In genomic region chr12:16513231-16513630, GRCh38 we compare ENCODE assay signal across 26 cellular contexts.
"Had no signal": no experiment of that assay in that cellular context is flagged by ENCODE, and none has a peak within 500 bp of the region (broad histone marks: within the 10 kb centered on the region; RNA-seq: fewer than 3 reads in every experiment).

No MANE protein-coding gene starts in this region.

- H3K36me3 ChIP-seq: esophagus squamous epithelium, gastrocnemius medialis, heart right ventricle, left lung, lower lobe of right lung had no signal

- FAIRE-seq: colon, endometrium, islet of Langerhans, keratinocyte had no signal

- H3K9me3 ChIP-seq: esophagus squamous epithelium, gastrocnemius medialis, heart right ventricle, lower lobe of right lung, mucosa of descending colon had no signal

- H3K9me3 Mint-ChIP-seq: endodermal cell, mesothelial cell of epicardium had no signal

- H3K27me3 ChIP-seq: esophagus squamous epithelium, gastrocnemius medialis, heart right ventricle, left lung had no signal

- H3K4me1 Mint-ChIP-seq: endodermal cell, mesothelial cell of epicardium had no signal

- H3K27ac ChIP-seq: coronary artery, epithelial cell of prostate, esophagus squamous epithelium, gastrocnemius medialis, heart right ventricle, left lung, lower lobe of right lung had no signal

- H3K4me3 Mint-ChIP-seq: dendritic cell treated with granulocyte-macrophage colony-stimulating factor and Interleukin-4, amounts not matched to agents 40 ng/mL and 50 ng/mL, for 4 days; effector memory CD8-positive, alpha-beta T cell; endodermal cell; mesothelial cell of epicardium had no signal

- DNase-seq: effector CD8-positive, alpha-beta T cell; effector memory CD8-positive, alpha-beta T cell; endodermal cell; erythroblast; esophagus squamous epithelium; foreskin fibroblast; foreskin melanocyte; gastrocnemius medialis; glutamatergic neuron; head of caudate nucleus; heart right ventricle; hippocampal formation; left cardiac atrium; left ventricle myocardium superior; lower lobe of right lung; mesenchymal stem cell had no signal

- H3K4me3 ChIP-seq: coronary artery, esophagus squamous epithelium, gastrocnemius medialis, heart right ventricle, left lung, lower lobe of right lung, mucosa of descending colon had no signal

- H3K4me1 ChIP-seq: esophagus squamous epithelium, gastrocnemius medialis, heart right ventricle, left lung, lower lobe of right lung had no signal

- H3K36me3 Mint-ChIP-seq: mesothelial cell of epicardium had no signal

- H3K27ac Mint-ChIP-seq: dendritic cell treated with granulocyte-macrophage colony-stimulating factor and Interleukin-4, amounts not matched to agents 40 ng/mL and 50 ng/mL, for 4 days; effector memory CD8-positive, alpha-beta T cell; endodermal cell; mesothelial cell of epicardium had no signal

- H3K27me3 Mint-ChIP-seq: dendritic cell treated with granulocyte-macrophage colony-stimulating factor and Interleukin-4, amounts not matched to agents 40 ng/mL and 50 ng/mL, for 4 days; effector memory CD8-positive, alpha-beta T cell had no signal
